8 cellular contexts compared by ENCODE assay signal in genomic region chr6:6856538-6857523, GRCh38.
DNase-seq lines count a peak whose midpoint lies in the region; ATAC-seq and TF ChIP-seq lines count a peak whose summit lies in the region.

No MANE protein-coding gene starts in this region.

- peak overlapping the region; percentile 56 for H3K4me3 Mint-ChIP-seq in activated CD4-positive, alpha-beta T cell treated with anti-CD3 and anti-CD28 coated beads for 36 hours
- H3K4me3 Mint-ChIP-seq in effector memory CD8-positive, alpha-beta T cell = peak overlapping the region in 1 of 2 donors; percentile 26
- H3K4me3 Mint-ChIP-seq in naive B cell = peak overlapping the region in 6 of 8 donors; percentile 23 to 76 (median 64)

- intact Hi-C loops in activated CD4-positive, alpha-beta T cell treated with anti-CD3 and anti-CD28 coated beads for 36 hours (cut with DNase I, micrococcal nuclease) = loop anchor here (1.0 to 5.0 kb wide), 2 partner anchors 61 to 105 kb away; no protein-coding TSS in a partner anchor

- no peaks in the 10 kb centered on the region for H3K27me3 ChIP-seq in BLaER1
- H3K27me3 ChIP-seq in suprapubic skin = no peaks in the 10 kb centered on the region

- H3K4me1 ChIP-seq in BLaER1 (peaks cover 34% of the 10 kb centered on the region), suprapubic skin (peaks cover 25% of the 10 kb centered on the region)

- peaks cover 33% of the 10 kb centered on the region for H3K4me1 Mint-ChIP-seq in activated CD4-positive, alpha-beta T cell treated with anti-CD3 and anti-CD28 coated beads for 36 hours
- peaks cover 9 to 14% of the 10 kb centered on the region in 2 donors for H3K4me1 Mint-ChIP-seq in effector memory CD8-positive, alpha-beta T cell (ENCODE audit: low read depth in 2 of 2)
- peaks cover 16 to 27% (median 26%) of the 10 kb centered on the region in 3 donors for H3K4me1 Mint-ChIP-seq in naive B cell

- 12% methylated on average over 19 of the region's 23 CpGs for WGBS in suprapubic skin

- H3K9ac ChIP-seq in BLaER1 = peak overlapping the region; percentile 42; the same call in 1 of the 2 replicates

- peak overlapping the region; percentile 9; the same call in 1 of the 2 replicates for H3K4me3 ChIP-seq in BLaER1
- H3K4me3 ChIP-seq in suprapubic skin = peak overlapping the region; percentile 19

- H3K27me3 Mint-ChIP-seq in activated CD4-positive, alpha-beta T cell treated with anti-CD3 and anti-CD28 coated beads for 36 hours = peaks cover 2% of the 10 kb centered on the region
- H3K27me3 Mint-ChIP-seq in effector memory CD8-positive, alpha-beta T cell = peaks cover 44 to 69% of the 10 kb centered on the region in 2 donors
- H3K27me3 Mint-ChIP-seq in naive B cell = no peaks in the 10 kb centered on the region

- H3K9me3 Mint-ChIP-seq in activated CD4-positive, alpha-beta T cell treated with anti-CD3 and anti-CD28 coated beads for 36 hours (ENCODE audit: low read depth) = no peaks in the 10 kb centered on the region
- H3K9me3 Mint-ChIP-seq in effector memory CD8-positive, alpha-beta T cell = no peaks in the 10 kb centered on the region
- no peaks in the 10 kb centered on the region for H3K9me3 Mint-ChIP-seq in naive B cell

- CTCF ChIA-PET in activated CD4-positive, alpha-beta T cell treated with anti-CD3 and anti-CD28 coated beads for 36 hours (lab: Charles Lee) = interaction anchor here (0.5 to 1.2 kb wide), 3 partner anchors 15 to 444 kb away, joined by 3 read pairs; no protein-coding TSS in a partner anchor

- peak; percentile 84 for DNase-seq in activated CD4-positive, alpha-beta T cell treated with anti-CD3 and anti-CD28 coated beads for 36 hours
- DNase-seq in effector memory CD8-positive, alpha-beta T cell = no peak
- peak; percentile 42 for DNase-seq in naive B cell
- peak; percentile 79 to 84 for DNase-seq in suprapubic skin (ENCODE audit: low spot score in 2 of 2)
- no peak for DNase-seq in middle frontal gyrus (ENCODE audit: extremely low spot score, low spot score)

- TF ChIP-seq EP300 in suprapubic skin (IDR thresholded peaks at IDR 0.05) = no peak

- peak overlapping the region; percentile 45 for H3K27ac ChIP-seq in BLaER1
- H3K27ac ChIP-seq in suprapubic skin = peak overlapping the region; percentile 39

- peak overlapping the region; percentile 92 for H3K27ac Mint-ChIP-seq in activated CD4-positive, alpha-beta T cell treated with anti-CD3 and anti-CD28 coated beads for 36 hours
- H3K27ac Mint-ChIP-seq in effector memory CD8-positive, alpha-beta T cell = no peak overlapping the region
- peak overlapping the region; percentile 6 to 94 (median 62) for H3K27ac Mint-ChIP-seq in naive B cell

- H3K4me2 ChIP-seq in BLaER1 = peak overlapping the region; percentile 88

- POLR2A ChIA-PET in activated CD4-positive, alpha-beta T cell treated with anti-CD3 and anti-CD28 coated beads for 36 hours (lab: Charles Lee) = interaction anchor here (0.5 to 1.1 kb wide), 4 partner anchors 132 to 303 kb away, joined by 3 read pairs; no protein-coding TSS in a partner anchor

- H3K36me3 Mint-ChIP-seq in activated CD4-positive, alpha-beta T cell treated with anti-CD3 and anti-CD28 coated beads for 36 hours (ENCODE audit: low read depth) = no peaks in the 10 kb centered on the region
- no peaks in the 10 kb centered on the region for H3K36me3 Mint-ChIP-seq in effector memory CD8-positive, alpha-beta T cell (ENCODE audit: insufficient read depth)
- H3K36me3 Mint-ChIP-seq in naive B cell = no peaks in the 10 kb centered on the region

- TF ChIP-seq CTCF in suprapubic skin (IDR thresholded peaks at IDR 0.05) = no peak

- no peaks in the 10 kb centered on the region for H3K9me3 ChIP-seq in BLaER1
- H3K9me3 ChIP-seq in suprapubic skin = no peaks in the 10 kb centered on the region

- no peaks in the 10 kb centered on the region for H3K36me3 ChIP-seq in BLaER1
- no peaks in the 10 kb centered on the region for H3K36me3 ChIP-seq in suprapubic skin

- no peak for TF ChIP-seq POLR2A in suprapubic skin (IDR thresholded peaks at IDR 0.05)

- ATAC-seq in GM19395 (IDR thresholded peaks at IDR 0.05; ENCODE audit: unreplicated experiment) (peak; percentile 67), HG03521 (IDR thresholded peaks at IDR 0.05; ENCODE audit: unreplicated experiment) (peak; percentile 62), naive B cell (ENCODE audit: low read depth in 2 of 2) (peak; percentile 91 to 92)
- peak; percentile 94 for ATAC-seq in activated CD4-positive, alpha-beta T cell treated with anti-CD3 and anti-CD28 coated beads for 36 hours
- ATAC-seq in effector memory CD8-positive, alpha-beta T cell (replicated peaks) = peak; percentile 58

- H4K20me1 ChIP-seq in BLaER1 = no peaks in the 10 kb centered on the region

Comparison
In these comparisons a context has a peak if more than half of its experiments do, and no peak if none do; other contexts are left out.
1. DNase-seq: peak in activated CD4-positive, alpha-beta T cell treated with anti-CD3 and anti-CD28 coated beads for 36 hours (single experiment), naive B cell (single experiment) and suprapubic skin (2 of 2); none in effector memory CD8-positive, alpha-beta T cell (0 of 3) and middle frontal gyrus (single experiment).
2. H3K27ac Mint-ChIP-seq: peak in activated CD4-positive, alpha-beta T cell treated with anti-CD3 and anti-CD28 coated beads for 36 hours (single experiment) and naive B cell (6 of 6); none in effector memory CD8-positive, alpha-beta T cell (0 of 2).
3. Peak in every context shown above with its lines, with median percentiles within 50 percentile points of each other: ATAC-seq.